In genomic region chr16:68995011-68995504, GRCh38 we compare ENCODE assay signal across 2 cellular contexts.
TF ChIP-seq lines count a peak whose summit lies in the region.

No MANE protein-coding gene starts in this region.

TF ChIP-seq in K562, 482 proteins besides CTCF, POLR2A, EP300 and RAD21:
- TF ChIP-seq MITF (IDR thresholded peaks at IDR 0.05), result no peak
- TF ChIP-seq ZNF436 (CRISPR knock-in tag; IDR thresholded peaks at IDR 0.05), result no peak
- no peak for TF ChIP-seq HMG20B (CRISPR knock-in tag; IDR thresholded peaks at IDR 0.05)
- TF ChIP-seq FOXA3 (CRISPR knock-in tag; conservative IDR thresholded peaks at IDR 0.05 in 1 of 2, IDR thresholded peaks at IDR 0.05 in 1 of 2), result no peak
- no peak for TF ChIP-seq ATF7 (IDR thresholded peaks at IDR 0.05)
- no peak for TF ChIP-seq PHF20 (IDR thresholded peaks at IDR 0.05; ENCODE audit: partially characterized antibody)
- no peak for TF ChIP-seq MED1 (CRISPR knock-in tag; IDR thresholded peaks at IDR 0.05; ENCODE audit: borderline replicate concordance)
- no peak for TF ChIP-seq RNF2 (IDR thresholded peaks at IDR 0.05)
- no peak for TF ChIP-seq HCFC1 (IDR thresholded peaks at IDR 0.05; ENCODE audit: low read depth, low read length)
- TF ChIP-seq CSDE1 (IDR thresholded peaks at IDR 0.05), result no peak
- no peak for TF ChIP-seq TCF3 (CRISPR knock-in tag; IDR thresholded peaks at IDR 0.05)
- no peak for TF ChIP-seq LEF1 (IDR thresholded peaks at IDR 0.05)
- no peak for TF ChIP-seq TAF7 (tag; IDR thresholded peaks at IDR 0.05)
- no peak for TF ChIP-seq GATAD2B (IDR thresholded peaks at IDR 0.05; ENCODE audit: borderline replicate concordance)

TF ChIP-seq in liver, 16 proteins besides CTCF, POLR2A, EP300 and RAD21 (continued from another document):
- TF ChIP-seq, protein P1, sequence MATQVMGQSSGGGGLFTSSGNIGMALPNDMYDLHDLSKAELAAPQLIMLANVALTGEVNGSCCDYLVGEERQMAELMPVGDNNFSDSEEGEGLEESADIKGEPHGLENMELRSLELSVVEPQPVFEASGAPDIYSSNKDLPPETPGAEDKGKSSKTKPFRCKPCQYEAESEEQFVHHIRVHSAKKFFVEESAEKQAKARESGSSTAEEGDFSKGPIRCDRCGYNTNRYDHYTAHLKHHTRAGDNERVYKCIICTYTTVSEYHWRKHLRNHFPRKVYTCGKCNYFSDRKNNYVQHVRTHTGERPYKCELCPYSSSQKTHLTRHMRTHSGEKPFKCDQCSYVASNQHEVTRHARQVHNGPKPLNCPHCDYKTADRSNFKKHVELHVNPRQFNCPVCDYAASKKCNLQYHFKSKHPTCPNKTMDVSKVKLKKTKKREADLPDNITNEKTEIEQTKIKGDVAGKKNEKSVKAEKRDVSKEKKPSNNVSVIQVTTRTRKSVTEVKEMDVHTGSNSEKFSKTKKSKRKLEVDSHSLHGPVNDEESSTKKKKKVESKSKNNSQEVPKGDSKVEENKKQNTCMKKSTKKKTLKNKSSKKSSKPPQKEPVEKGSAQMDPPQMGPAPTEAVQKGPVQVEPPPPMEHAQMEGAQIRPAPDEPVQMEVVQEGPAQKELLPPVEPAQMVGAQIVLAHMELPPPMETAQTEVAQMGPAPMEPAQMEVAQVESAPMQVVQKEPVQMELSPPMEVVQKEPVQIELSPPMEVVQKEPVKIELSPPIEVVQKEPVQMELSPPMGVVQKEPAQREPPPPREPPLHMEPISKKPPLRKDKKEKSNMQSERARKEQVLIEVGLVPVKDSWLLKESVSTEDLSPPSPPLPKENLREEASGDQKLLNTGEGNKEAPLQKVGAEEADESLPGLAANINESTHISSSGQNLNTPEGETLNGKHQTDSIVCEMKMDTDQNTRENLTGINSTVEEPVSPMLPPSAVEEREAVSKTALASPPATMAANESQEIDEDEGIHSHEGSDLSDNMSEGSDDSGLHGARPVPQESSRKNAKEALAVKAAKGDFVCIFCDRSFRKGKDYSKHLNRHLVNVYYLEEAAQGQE (IDR thresholded peaks at IDR 0.05), result no peak
- TF ChIP-seq, protein P2, sequence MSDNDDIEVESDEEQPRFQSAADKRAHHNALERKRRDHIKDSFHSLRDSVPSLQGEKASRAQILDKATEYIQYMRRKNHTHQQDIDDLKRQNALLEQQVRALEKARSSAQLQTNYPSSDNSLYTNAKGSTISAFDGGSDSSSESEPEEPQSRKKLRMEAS (IDR thresholded peaks at IDR 0.05), result no peak
- TF ChIP-seq YY1 (IDR thresholded peaks at IDR 0.05) (no peak), EGR1 (IDR thresholded peaks at IDR 0.05; ENCODE audit: low read depth in 2 of 2) (no peak), FOXA1 (IDR thresholded peaks at IDR 0.05) (no peak), TAF1 (conservative IDR thresholded peaks at IDR 0.05) (no peak), NR2F2 (IDR thresholded peaks at IDR 0.05) (no peak), HNF4G (IDR thresholded peaks at IDR 0.05) (no peak), HNF4A (conservative IDR thresholded peaks at IDR 0.05) (no peak), FOXA2 (IDR thresholded peaks at IDR 0.05) (no peak), ZBTB33 (IDR thresholded peaks at IDR 0.05) (no peak)
- TF ChIP-seq, protein P3, sequence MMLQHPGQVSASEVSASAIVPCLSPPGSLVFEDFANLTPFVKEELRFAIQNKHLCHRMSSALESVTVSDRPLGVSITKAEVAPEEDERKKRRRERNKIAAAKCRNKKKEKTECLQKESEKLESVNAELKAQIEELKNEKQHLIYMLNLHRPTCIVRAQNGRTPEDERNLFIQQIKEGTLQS (IDR thresholded peaks at IDR 0.05), result no peak
